ENCODE assay signal across 17 cellular contexts in the genomic region with DNA sequence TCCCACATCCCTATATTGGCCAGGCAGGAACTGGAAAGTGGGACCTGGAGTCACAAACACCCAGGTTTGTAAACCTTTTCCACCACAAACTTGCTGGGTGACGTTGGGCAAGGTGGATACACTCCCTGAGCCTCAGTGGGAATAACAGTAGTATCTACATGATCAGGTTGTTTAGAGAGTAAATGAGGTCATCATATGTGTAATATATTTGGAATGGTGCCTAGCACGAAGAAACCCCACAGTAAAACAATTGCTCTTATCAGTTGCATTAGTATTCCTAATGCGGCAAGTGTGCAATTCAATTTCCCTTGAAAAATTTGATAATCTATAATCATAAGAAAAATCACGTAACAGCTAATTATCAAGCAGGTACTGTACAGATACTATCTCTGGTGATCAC. TPM values are rescaled to one million over a fixed set of nuclear protein-coding genes. Genes with fewer than 3 reads are reported as not detected.
DNase-seq lines count a peak whose midpoint lies in the region; ATAC-seq and TF ChIP-seq lines count a peak whose summit lies in the region.
"Had no signal": no experiment of that assay in that cellular context is flagged by ENCODE, and none has a peak within 500 bp of the region (broad histone marks: within the 10 kb centered on the region; RNA-seq: fewer than 3 reads in every experiment).

No MANE protein-coding gene starts in this region.

- no peak overlapping the region for H3K4me3 Mint-ChIP-seq in HFFc6
- H3K4me3 Mint-ChIP-seq: T-helper 1 cell treated with Interleukin-12 subunit alpha and Interleukin-12 subunit beta and Interleukin-4 antibody, amounts not matched to agents 30 μg/mL and 1 μg/mL, for 36 hours had no signal

- peaks cover 0 to 3% of the 10 kb centered on the region in 2 experiments for H3K36me3 ChIP-seq in SK-N-SH (replicated peaks in 1 of 2; ENCODE audit: control insufficient read depth in 1 of 2, insufficient read depth in 2 of 2, low read length in 1 of 2)
- H3K36me3 ChIP-seq in fibroblast of lung (ENCODE audit: control insufficient read depth, insufficient read depth, low read length): no peaks in the 10 kb centered on the region
- peaks cover 0 to 2% of the 10 kb centered on the region in 2 donors for H3K36me3 ChIP-seq in psoas muscle (ENCODE audit: insufficient read depth in 1 of 2, low read depth in 1 of 2)
- H3K36me3 ChIP-seq: Peyer's patch had no signal

- intact Hi-C loops in psoas muscle (cut with DNase I): no loop called here

- peaks cover 10% of the 10 kb centered on the region; the same call in 1 of the 2 replicates for H3K36me3 Mint-ChIP-seq in HFFc6 (ENCODE audit: low read depth)

- no peak for TF ChIP-seq RAD21 in SK-N-SH (IDR thresholded peaks at IDR 0.05; ENCODE audit: low read length)

- peaks cover 0 to 21% of the 10 kb centered on the region in 2 experiments; a peak in 2 of 4 replicates for H3K4me1 ChIP-seq in SK-N-SH (ENCODE audit: control insufficient read depth in 1 of 2, insufficient read depth in 2 of 2, low read depth in 1 of 2, low read length in 1 of 2)
- peaks cover 5% of the 10 kb centered on the region for H3K4me1 ChIP-seq in fibroblast of lung (ENCODE audit: control insufficient read depth, extremely low read depth, insufficient read depth, low read length)
- peaks cover 52% of the 10 kb centered on the region for H3K4me1 ChIP-seq in psoas muscle
- H3K4me1 ChIP-seq: Peyer's patch had no signal

- H3K4me2 ChIP-seq in SK-N-SH (no peak overlapping the region), fibroblast of lung (ENCODE audit: extremely low read depth, insufficient read depth, low read length) (no peak overlapping the region)
- H3K4me2 ChIP-seq: BLaER1 had no signal

- H3K9me3 ChIP-seq in SK-N-SH (no peaks in the 10 kb centered on the region), fibroblast of lung (ENCODE audit: control insufficient read depth, insufficient read depth, low read depth, low read length) (no peaks in the 10 kb centered on the region), psoas muscle (no peaks in the 10 kb centered on the region)
- H3K9me3 ChIP-seq: BLaER1, Peyer's patch had no signal

- CTCF ChIA-PET in SK-N-SH (lab: Yijun Ruan, JAX): no interaction called here

- H3K79me2 ChIP-seq in SK-N-SH (ENCODE audit: insufficient read depth) (peaks cover 32% of the 10 kb centered on the region), fibroblast of lung (ENCODE audit: control insufficient read depth, insufficient read depth, low read length) (peaks cover 14% of the 10 kb centered on the region)

- peak; percentile 39 for DNase-seq in HFFc6
- peak; percentile 3 for DNase-seq in SK-N-SH
- DNase-seq in fibroblast of lung (ENCODE audit: low read depth in 2 of 2): peak; percentile 61 to 66
- DNase-seq in psoas muscle: no peak
- DNase-seq in OCI-M2 (lab: John Stamatoyannopoulos, UW; ENCODE audit: unreplicated experiment): no peak
- DNase-seq: amniotic stem cell; hippocampal formation; MM.1S; NCI-H69; occipital lobe; Peyer's patch; stimulated activated CD4-positive, alpha-beta T cell treated with anti-CD3 and anti-CD28 coated beads, Interleukin-4, amount 100 ng/mL, for 4 hours had no signal

- no peaks in the 10 kb centered on the region for H4K20me1 ChIP-seq in SK-N-SH (ENCODE audit: insufficient read depth)
- no peaks in the 10 kb centered on the region for H4K20me1 ChIP-seq in fibroblast of lung (ENCODE audit: control insufficient read depth, extremely low read depth, insufficient read depth, low read length)

- WGBS in SK-N-SH (ENCODE audit: low lambda C conversion rate): 35% methylated on average over 4 of the region's 4 CpGs
- 32 to 50% (median 35%) methylated on average over 4 of the region's 4 CpGs for WGBS in psoas muscle, 3 donors

- H2AFZ ChIP-seq in SK-N-SH (ENCODE audit: low read depth) (no peak overlapping the region), fibroblast of lung (ENCODE audit: low read length) (no peak overlapping the region)

- H3K4me1 Mint-ChIP-seq in HFFc6 (ENCODE audit: low read depth): peaks cover 50% of the 10 kb centered on the region

- H3K27me3 ChIP-seq in SK-N-SH (ENCODE audit: insufficient read depth): no peaks in the 10 kb centered on the region
- H3K27me3 ChIP-seq in fibroblast of lung (ENCODE audit: control insufficient read depth, insufficient read depth, low read length): no peaks in the 10 kb centered on the region
- no peaks in the 10 kb centered on the region for H3K27me3 ChIP-seq in psoas muscle (ENCODE audit: insufficient read depth in 3 of 3, low read length in 2 of 3)
- H3K27me3 ChIP-seq: BLaER1, Peyer's patch had no signal

- H3K27me3 Mint-ChIP-seq in HFFc6 (ENCODE audit: insufficient read depth): no peaks in the 10 kb centered on the region
- H3K27me3 Mint-ChIP-seq: activated T-helper 17 cell treated with anti-CD3 and anti-CD28 coated beads, Interleukin-2, amount 50 U/mL, for 72 hours had no signal

- TF ChIP-seq CTCF in HFFc6 (IDR thresholded peaks at IDR 0.05): no peak
- no peak for TF ChIP-seq CTCF in SK-N-SH (IDR thresholded peaks at IDR 0.05)
- no peak for TF ChIP-seq CTCF in fibroblast of lung (conservative IDR thresholded peaks at IDR 0.05 in 1 of 2, IDR thresholded peaks at IDR 0.05 in 1 of 2; ENCODE audit: low read depth in 1 of 2, low read length in 2 of 2)
- no peak for TF ChIP-seq CTCF in psoas muscle (IDR thresholded peaks at IDR 0.05)

- H3K9ac ChIP-seq in SK-N-SH: no peak overlapping the region
- no peak overlapping the region for H3K9ac ChIP-seq in fibroblast of lung (ENCODE audit: insufficient read depth, low read length)
- H3K9ac ChIP-seq: BLaER1 had no signal

- no peak overlapping the region for H3K27ac Mint-ChIP-seq in HFFc6
- H3K27ac Mint-ChIP-seq: T-helper 1 cell treated with Interleukin-12 subunit alpha and Interleukin-12 subunit beta and Interleukin-4 antibody, amounts not matched to agents 30 μg/mL and 1 μg/mL, for 36 hours had no signal

- H3F3A ChIP-seq in SK-N-SH (replicated peaks; ENCODE audit: insufficient read depth): no peaks in the 10 kb centered on the region

- peak in 3 of 4 donors; percentile 32 to 47 (median 45) for ATAC-seq in psoas muscle
- ATAC-seq in GM21717 (IDR thresholded peaks at IDR 0.05; ENCODE audit: unreplicated experiment): no peak
- ATAC-seq in GM18870 (IDR thresholded peaks at IDR 0.05; ENCODE audit: unreplicated experiment): no peak
- ATAC-seq: activated T-helper 17 cell treated with anti-CD3 and anti-CD28 coated beads, Interleukin-2, amount 50 U/mL, for 72 hours had no signal

- H3K9me3 Mint-ChIP-seq in HFFc6: no peaks in the 10 kb centered on the region
- H3K9me3 Mint-ChIP-seq: activated T-helper 17 cell treated with anti-CD3 and anti-CD28 coated beads, Interleukin-2, amount 50 U/mL, for 72 hours; T-helper 1 cell treated with Interleukin-12 subunit alpha and Interleukin-12 subunit beta and Interleukin-4 antibody, amounts not matched to agents 30 μg/mL and 1 μg/mL, for 36 hours had no signal

- POLR2A ChIA-PET in SK-N-SH (lab: Yijun Ruan, JAX): no interaction called here

- TF ChIP-seq EP300 in SK-N-SH (IDR thresholded peaks at IDR 0.05; ENCODE audit: borderline replicate concordance in 1 of 2, low read depth in 1 of 2, low read length in 1 of 2): peak in 1 of 2 experiments; percentile 50; a peak in 1 of 4 replicates

- H3K4me3 ChIP-seq in SK-N-SH (ENCODE audit: low read depth in 2 of 2, low read length in 1 of 2) (no peak overlapping the region), fibroblast of lung (replicated peaks in 1 of 4; ENCODE audit: control extremely low read depth in 1 of 4, insufficient read depth in 1 of 4, low read depth in 3 of 4, low read length in 4 of 4) (no peak overlapping the region), psoas muscle (peak overlapping the region; percentile 65)
- H3K4me3 ChIP-seq: BLaER1, Peyer's patch had no signal

- H3K9me2 ChIP-seq in SK-N-SH: no peaks in the 10 kb centered on the region

- no peak overlapping the region; a peak in 2 of 4 replicates for H3K27ac ChIP-seq in SK-N-SH (ENCODE audit: low read depth in 2 of 2, low read length in 1 of 2)
- no peak overlapping the region for H3K27ac ChIP-seq in fibroblast of lung (ENCODE audit: insufficient read depth, low read length)
- H3K27ac ChIP-seq in psoas muscle: peak overlapping the region; percentile 88
- H3K27ac ChIP-seq: BLaER1, Peyer's patch had no signal

TF ChIP-seq in SK-N-SH, 30 proteins besides CTCF, POLR2A, EP300 and RAD21:
- TF ChIP-seq IRF3 (IDR thresholded peaks at IDR 0.05; ENCODE audit: low read depth, low read length): no peak
- TF ChIP-seq RCOR1 (IDR thresholded peaks at IDR 0.05; ENCODE audit: low read length): peak; percentile 21; the same call in 1 of the 2 replicates
- TF ChIP-seq NFIC (IDR thresholded peaks at IDR 0.05; ENCODE audit: borderline replicate concordance): peak; percentile 11; the same call in 1 of the 2 replicates
- no peak for TF ChIP-seq TEAD4 (IDR thresholded peaks at IDR 0.05; ENCODE audit: borderline replicate concordance, insufficient read depth)
- 0 out of 2 replicates have a peak, but pooled peaks have one; percentile 11 for TF ChIP-seq JUND (IDR thresholded peaks at IDR 0.05)
- TF ChIP-seq FOSL2 (IDR thresholded peaks at IDR 0.05; ENCODE audit: borderline replicate concordance, low read depth): peak; percentile 8; the same call in 1 of the 2 replicates
- TF ChIP-seq GATA2 (CRISPR knock-in tag; IDR thresholded peaks at IDR 0.05): peak; percentile 38

RNA-seq across cellular contexts. Expression of gene HIVEP2, which starts 51.9 kb away (rescaled TPM):
- 10 to 100 TPM; 14.0 to 19.5 (median 17.1) TPM for total RNA-seq in HFFc6 (2021; fragmentation: NEBNext Ultra II Directional; extraction: Animal tissue kit (Norgen Biotek cat#: 25700))
- polyA plus RNA-seq in SK-N-SH (2012; rRNA removed) (2.5 and 2.8 TPM in 2 replicates), fibroblast of lung (5.0 and 7.1 TPM in 2 replicates), psoas muscle (10 to 100 TPM in 1 of 3 donors, 1 to 10 TPM in 2; 6.2 to 15.1 (median 6.3) TPM)
- 2.9 TPM in 2 replicates for polyA plus RNA-seq in SK-N-SH (2012; cell fraction: cytosol; rRNA removed)
- 5.1 and 6.3 TPM in 2 replicates for polyA plus RNA-seq in SK-N-SH (2012; cell fraction: nucleus; rRNA removed)
- total RNA-seq in fibroblast of lung (14.4 and 15.9 TPM in 2 replicates), psoas muscle (10 to 100 TPM; 22.6 to 39.7 (median 29.0) TPM)
- polyA plus RNA-seq in fibroblast of lung (2012): 5.7 and 7.7 TPM in 2 replicates
- polyA minus RNA-seq in fibroblast of lung (ENCODE audit: low replicate concordance): 12.5 and 15.3 TPM in 2 replicates

Comparison
In these comparisons a context has a peak if more than half of its experiments do, and no peak if none do; other contexts are left out.
1. DNase-seq: peak in HFFc6 (single experiment), SK-N-SH (single experiment) and fibroblast of lung (2 of 2); none in psoas muscle (0 of 2) and OCI-M2 (single experiment).
2. ATAC-seq: peak in psoas muscle (3 of 4); none in GM21717 (single experiment) and GM18870 (single experiment).